Comparison of ENCODE assay signal across 22 cellular contexts in the genomic region with DNA sequence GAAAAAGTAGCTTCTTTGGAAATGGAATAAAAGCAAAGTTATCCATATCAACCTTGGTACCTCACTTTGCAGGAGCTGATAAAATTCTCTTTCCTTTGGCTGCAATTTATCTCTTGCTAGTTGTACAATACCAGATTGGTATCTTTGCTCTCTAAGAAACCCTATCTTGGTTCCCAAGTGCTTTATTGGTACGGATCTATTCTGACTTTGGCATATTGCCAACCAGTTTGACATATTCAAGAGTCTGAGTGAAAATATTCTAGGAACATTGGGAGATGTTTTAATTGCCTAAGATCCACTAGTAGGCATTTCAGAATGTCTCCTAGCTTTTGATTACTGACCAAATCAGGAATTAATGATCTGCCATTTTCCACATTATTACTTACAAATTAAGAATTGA.
"Had no signal": no experiment of that assay in that cellular context is flagged by ENCODE, and none has a peak within 500 bp of the region (broad histone marks: within the 10 kb centered on the region; RNA-seq: fewer than 3 reads in every experiment).

No MANE protein-coding gene starts in this region.

- H3K9ac ChIP-seq: neural progenitor cell had no signal

- H3K27ac ChIP-seq: heart left ventricle, neural progenitor cell, ovary, suprapubic skin, thyroid gland had no signal

- DNase-seq: effector CD8-positive, alpha-beta T cell; foreskin melanocyte; heart left ventricle; hippocampal formation; left colon; left ventricle myocardium superior; midbrain; nucleus accumbens; ovary; right cardiac atrium; stimulated activated CD4-positive, alpha-beta T cell treated with anti-CD3 and anti-CD28 coated beads, Interleukin-4, amount 100 ng/mL, for 1 hour; stimulated activated CD8-positive, alpha-beta memory T cell treated with anti-CD3 and anti-CD28 coated beads, Interleukin-4, amount 100 ng/mL, for 48 hours; stimulated activated naive CD8-positive, alpha-beta T cell treated with anti-CD3 and anti-CD28 coated beads, Interleukin-15, Interleukin-2, amounts not matched to agents 100 U/mL and 50 U/mL, for 24 hours; thyroid gland had no signal

- FAIRE-seq: urothelium cell line had no signal

- H3K27me3 ChIP-seq: heart left ventricle, neural progenitor cell, ovary, suprapubic skin, thyroid gland had no signal

- H3K4me1 ChIP-seq: thyroid gland had no signal

- H3K36me3 ChIP-seq: heart left ventricle, ovary, suprapubic skin, thyroid gland had no signal

- H3K4me2 ChIP-seq: neural progenitor cell had no signal

- ATAC-seq: heart left ventricle; left colon; left ventricle myocardium superior; natural killer cell treated with Interleukin-12 subunit alpha and Interleukin-12 subunit beta and Interleukin-15 and Interleukin-18, amount 100 ng/mL, for 72 hours; right cardiac atrium; stimulated activated effector memory CD8-positive, alpha-beta T cell treated with anti-CD3 and anti-CD28 coated beads, Interleukin-12 subunit alpha, Interleukin-12 subunit beta, amount 100 ng/mL, for 72 hours; stimulated activated naive CD8-positive, alpha-beta T cell treated with anti-CD3 and anti-CD28 coated beads, Interleukin-15, Interleukin-2, amounts not matched to agents 100 U/mL and 50 U/mL, for 24 hours had no signal

- H3K36me3 Mint-ChIP-seq: stimulated activated effector memory CD8-positive, alpha-beta T cell treated with anti-CD3 and anti-CD28 coated beads, Interleukin-12 subunit alpha, Interleukin-12 subunit beta, amount 100 ng/mL, for 72 hours; type B pancreatic cell had no signal

- H3K27ac Mint-ChIP-seq: natural killer cell treated with Interleukin-12 subunit alpha and Interleukin-12 subunit beta and Interleukin-15 and Interleukin-18, amount 100 ng/mL, for 72 hours; neural progenitor cell; stimulated activated effector memory CD8-positive, alpha-beta T cell treated with anti-CD3 and anti-CD28 coated beads, Interleukin-12 subunit alpha, Interleukin-12 subunit beta, amount 100 ng/mL, for 72 hours; type B pancreatic cell had no signal

- H3K4me3 Mint-ChIP-seq: natural killer cell treated with Interleukin-12 subunit alpha and Interleukin-12 subunit beta and Interleukin-15 and Interleukin-18, amount 100 ng/mL, for 72 hours; neural progenitor cell; stimulated activated effector memory CD8-positive, alpha-beta T cell treated with anti-CD3 and anti-CD28 coated beads, Interleukin-12 subunit alpha, Interleukin-12 subunit beta, amount 100 ng/mL, for 72 hours; type B pancreatic cell had no signal

- H3K27me3 Mint-ChIP-seq: type B pancreatic cell had no signal

- H3K4me3 ChIP-seq: heart left ventricle, lung, neural progenitor cell, ovary, smooth muscle cell, suprapubic skin, thyroid gland had no signal

- H3K9me3 ChIP-seq: ovary, suprapubic skin, thyroid gland had no signal
